ENCODE assay signal across 20 cellular contexts in genomic region chr1:161549652-161550051, GRCh38. TPM values are rescaled to one million over a fixed set of nuclear protein-coding genes. Genes with fewer than 3 reads are reported as not detected.
DNase-seq lines count a peak whose midpoint lies in the region; ATAC-seq and TF ChIP-seq lines count a peak whose summit lies in the region.
"Had no signal": no experiment of that assay in that cellular context is flagged by ENCODE, and none has a peak within 500 bp of the region (broad histone marks: within the 10 kb centered on the region; RNA-seq: fewer than 3 reads in every experiment).

Gene FCGR3A, minus strand, starts transcription at chr1:161549818. Its CDS starts 82 bp downstream, at chr1:161549736.

- CTCF ChIA-PET in CD8-positive, alpha-beta T cell (lab: Charles Lee): no interaction called here

- TF ChIP-seq EP300 in stomach (IDR thresholded peaks at IDR 0.05): no peak

- 22 to 63% methylated on average over 2 of the region's 2 CpGs for WGBS in lung, 2 donors
- 27 to 75% (median 46%) methylated on average over 2 of the region's 2 CpGs for WGBS in spleen, 5 donors
- 52 to 83% (median 71%) methylated on average over 2 of the region's 2 CpGs for WGBS in stomach, 5 donors

- H3K4me3 Mint-ChIP-seq in CD8-positive, alpha-beta T cell: peak within 1 kb of the TSS; percentile 15
- no peak within 1 kb of the TSS for H3K4me3 Mint-ChIP-seq in nephron progenitor cell

- peaks cover 20% of the 10 kb centered on the region for H3K4me1 Mint-ChIP-seq in CD8-positive, alpha-beta T cell (ENCODE audit: low read depth)
- H3K4me1 Mint-ChIP-seq in nephron progenitor cell: peaks cover 6% of the 10 kb centered on the region

- POLR2A ChIA-PET in CD8-positive, alpha-beta T cell (lab: Charles Lee): no interaction called here

- no peak within 1 kb of the TSS for H3K27ac ChIP-seq in CD8-positive, alpha-beta T cell (ENCODE audit: low read depth, low read length)
- peak within 1 kb of the TSS in 30 of 59 donors; percentile 5 to 71 (median 38) for H3K27ac ChIP-seq in dorsolateral prefrontal cortex
- H3K27ac ChIP-seq in lung (ENCODE audit: low read depth in 1 of 2, low read length in 1 of 2): peak within 1 kb of the TSS in 1 of 2 donors; percentile 64
- peak within 1 kb of the TSS in 7 of 8 donors; percentile 46 to 87 (median 68) for H3K27ac ChIP-seq in spleen
- H3K27ac ChIP-seq in stomach: no peak within 1 kb of the TSS
- H3K27ac ChIP-seq: SK-N-MC, transverse colon had no signal

- H3K9me3 ChIP-seq in CD8-positive, alpha-beta T cell (ENCODE audit: low read length): no peaks in the 10 kb centered on the region
- no peaks in the 10 kb centered on the region for H3K9me3 ChIP-seq in lung (ENCODE audit: control insufficient read depth in 2 of 2, insufficient read depth in 1 of 2, low read length in 1 of 2)
- no peaks in the 10 kb centered on the region for H3K9me3 ChIP-seq in spleen
- no peaks in the 10 kb centered on the region for H3K9me3 ChIP-seq in stomach
- H3K9me3 ChIP-seq: heart right ventricle, transverse colon had no signal

- ATAC-seq in CD8-positive, alpha-beta T cell: no peak
- ATAC-seq in lung (ENCODE audit: insufficient read depth, low FRiP score) (peak; percentile 38), HG03442 (IDR thresholded peaks at IDR 0.05; ENCODE audit: unreplicated experiment) (no peak)
- ATAC-seq: activated CD4-positive, CD25-positive, alpha-beta regulatory T cell treated with anti-CD3 and anti-CD28 coated beads, Interleukin-2, amount 50 U/mL, for 24 hours had no signal

- H3K4me3 ChIP-seq in CD8-positive, alpha-beta T cell (ENCODE audit: low read depth, low read length): no peak within 1 kb of the TSS
- H3K4me3 ChIP-seq in dorsolateral prefrontal cortex (peak within 1 kb of the TSS in 22 of 59 donors; percentile 6 to 46 (median 26)), lung (no peak within 1 kb of the TSS), spleen (peak within 1 kb of the TSS in 3 of 8 donors; percentile 15 to 59 (median 17)), stomach (no peak within 1 kb of the TSS)
- H3K4me3 ChIP-seq: SK-N-MC, transverse colon had no signal

- no peaks in the 10 kb centered on the region for H3K27me3 ChIP-seq in CD8-positive, alpha-beta T cell (ENCODE audit: insufficient read depth, low read length)
- H3K27me3 ChIP-seq in dorsolateral prefrontal cortex (peaks cover 0 to 4% (median 0%) of the 10 kb centered on the region in 45 donors), lung (ENCODE audit: control insufficient read depth, insufficient read depth) (no peaks in the 10 kb centered on the region), spleen (replicated peaks in 1 of 7) (peaks cover 0 to 4% (median 0%) of the 10 kb centered on the region in 7 donors), stomach (no peaks in the 10 kb centered on the region)
- H3K27me3 ChIP-seq: transverse colon had no signal

- DNase-seq in CD8-positive, alpha-beta T cell: no peak
- DNase-seq in dorsolateral prefrontal cortex: no peak
- DNase-seq in lung (ENCODE audit: low spot score): no peak
- DNase-seq in spleen: no peak
- DNase-seq in stomach: no peak
- no peak for DNase-seq in nephron progenitor cell
- DNase-seq in NCI-H1694 treated with DMSO at 0.1 percent for 48 hours (lab: John Stamatoyannopoulos, UW): no peak
- DNase-seq: DND-41; heart right ventricle; NCI-H1436 treated with DMSO at 0.1 percent for 48 hours; stimulated activated CD4-positive, alpha-beta T cell treated with anti-CD3 and anti-CD28 coated beads, Interleukin-2, amount 100 ng/mL, for 48 hours; T-helper 9 cell; transverse colon had no signal

- no peaks in the 10 kb centered on the region for H3K9me3 Mint-ChIP-seq in CD8-positive, alpha-beta T cell
- H3K9me3 Mint-ChIP-seq in nephron progenitor cell: no peaks in the 10 kb centered on the region

- no peaks in the 10 kb centered on the region for H3K36me3 Mint-ChIP-seq in CD8-positive, alpha-beta T cell
- no peaks in the 10 kb centered on the region for H3K36me3 Mint-ChIP-seq in nephron progenitor cell (ENCODE audit: low read depth)

- intact Hi-C loops in CD8-positive, alpha-beta T cell (cut with DNase I, micrococcal nuclease): no loop called here
- intact Hi-C loops in dorsolateral prefrontal cortex (cut with DNase I): no loop called here
- intact Hi-C loops in spleen (cut with DNase I; ENCODE audit: low total_unique reads): no loop called here
- intact Hi-C loops in stomach (cut with DNase I; ENCODE audit: low total_unique reads): no loop called here

- TF ChIP-seq CTCF in CD8-positive, alpha-beta T cell (IDR thresholded peaks at IDR 0.05): no peak
- TF ChIP-seq CTCF in dorsolateral prefrontal cortex (IDR thresholded peaks at IDR 0.05 in 54 of 56, conservative IDR thresholded peaks at IDR 0.05 in 2 of 56; ENCODE audit: low read depth in 1 of 56, partially characterized antibody in 56 of 56) (no peak), lung (IDR thresholded peaks at IDR 0.05; ENCODE audit: control extremely low read depth, extremely low read depth) (no peak), spleen (IDR thresholded peaks at IDR 0.05 in 8 of 11, conservative IDR thresholded peaks at IDR 0.05 in 3 of 11) (no peak), stomach (IDR thresholded peaks at IDR 0.05) (no peak), nephron progenitor cell (IDR thresholded peaks at IDR 0.05) (no peak)

- no peaks in the 10 kb centered on the region for H3K36me3 ChIP-seq in CD8-positive, alpha-beta T cell (ENCODE audit: insufficient read depth, low read length)
- H3K36me3 ChIP-seq in lung (ENCODE audit: control insufficient read depth in 2 of 2, insufficient read depth in 2 of 2, low read length in 2 of 2) (no peaks in the 10 kb centered on the region), spleen (no peaks in the 10 kb centered on the region), stomach (no peaks in the 10 kb centered on the region)
- H3K36me3 ChIP-seq: transverse colon had no signal

- TF ChIP-seq POLR2A in spleen (IDR thresholded peaks at IDR 0.05): no peak
- TF ChIP-seq POLR2A in stomach (IDR thresholded peaks at IDR 0.05): no peak

- H3K27me3 Mint-ChIP-seq in CD8-positive, alpha-beta T cell (ENCODE audit: low read depth): no peaks in the 10 kb centered on the region
- peaks cover 32% of the 10 kb centered on the region for H3K27me3 Mint-ChIP-seq in nephron progenitor cell (ENCODE audit: low read depth, poor library complexity)

- H3K27ac Mint-ChIP-seq in CD8-positive, alpha-beta T cell: peak within 1 kb of the TSS; percentile 41
- no peak within 1 kb of the TSS for H3K27ac Mint-ChIP-seq in nephron progenitor cell

- peaks cover 9% of the 10 kb centered on the region for H3K4me1 ChIP-seq in CD8-positive, alpha-beta T cell (ENCODE audit: insufficient read depth, low read length)
- H3K4me1 ChIP-seq in lung (ENCODE audit: control insufficient read depth in 2 of 2, insufficient read depth in 2 of 2, low read length in 2 of 2) (no peaks in the 10 kb centered on the region), spleen (peaks cover 0 to 13% (median 3%) of the 10 kb centered on the region in 6 donors), stomach (no peaks in the 10 kb centered on the region)

RNA-seq across cellular contexts. Expression of gene FCGR3A, which starts in this region (rescaled TPM):
- total RNA-seq in CD8-positive, alpha-beta T cell: under 1 TPM; 0.98 to 1.00 TPM
- total RNA-seq in dorsolateral prefrontal cortex: 100 to 1,000 TPM in 6 of 120 experiments, 10 to 100 TPM in 105, 1 to 10 TPM in 9; 3.5 to 144 (median 28.1) TPM
- 100 to 1,000 TPM in 1 of 2 donors, 10 to 100 TPM in 1; 33.3 to 110 TPM for total RNA-seq in lung
- polyA plus RNA-seq in lung: 100 to 1,000 TPM in 1 of 2 donors, 10 to 100 TPM in 1; 27.1 to 211 TPM
- total RNA-seq in spleen: 100 to 1,000 TPM; 187 to 532 (median 359) TPM
- polyA plus RNA-seq in spleen: 10 to 100 TPM; 35.5 to 91.8 (median 59.0) TPM
- total RNA-seq in stomach: 10 to 100 TPM in 2 of 5 donors, 1 to 10 TPM in 2, not detected in 1; 2.2 to 13.5 (median 9.8) TPM
- 10 to 100 TPM in 1 of 3 donors, 1 to 10 TPM in 2; 2.8 to 18.0 (median 5.8) TPM for polyA plus RNA-seq in stomach
- total RNA-seq: chondrocyte, HT1080, LHCN-M2, osteocyte had no signal

Comparison
In these comparisons a context has a peak if more than half of its experiments do, and no peak if none do; other contexts are left out.
1. H3K27ac ChIP-seq: peak in dorsolateral prefrontal cortex (30 of 59) and spleen (7 of 8); none in CD8-positive, alpha-beta T cell (single experiment) and stomach (0 of 5).